In the genomic region with DNA sequence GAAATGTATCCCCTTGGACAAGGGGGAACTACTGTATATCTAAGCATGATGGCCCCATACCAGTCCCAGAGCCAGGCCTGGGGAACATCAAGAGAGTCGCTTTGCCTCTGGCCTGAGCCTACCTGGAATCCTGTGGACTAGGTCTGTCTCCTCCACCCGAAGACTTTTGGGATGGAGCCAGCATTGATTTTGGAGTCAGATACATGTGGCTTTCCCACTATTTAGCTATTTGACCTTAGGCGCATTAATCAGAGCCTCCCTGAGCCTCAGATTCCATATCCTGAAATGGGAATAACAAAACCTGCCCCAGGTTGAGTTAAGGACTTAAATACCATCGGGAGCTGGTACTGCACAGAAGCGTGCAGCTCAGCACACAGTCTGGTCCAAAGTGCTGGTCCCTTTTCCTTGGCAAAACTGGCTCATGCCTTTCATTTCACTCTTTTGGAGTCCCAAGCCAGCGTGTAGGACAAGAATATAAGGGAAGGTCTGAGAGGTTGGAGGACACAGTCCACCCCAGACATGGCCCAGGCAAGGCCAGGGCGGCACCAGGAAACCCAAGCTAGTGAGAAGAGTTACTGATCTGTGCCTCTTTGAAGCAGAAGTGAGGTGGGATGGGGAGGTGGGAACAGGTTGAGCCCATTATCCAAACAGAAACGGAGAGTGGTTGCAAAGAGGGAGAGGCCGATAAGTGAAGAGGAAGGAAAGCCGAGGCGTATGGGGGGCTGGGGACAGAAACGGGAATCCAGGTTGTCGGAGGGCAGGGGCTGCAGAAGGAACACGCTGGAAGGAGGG, we compare ENCODE assay signal across 9 cellular contexts. TPM values are rescaled to one million over a fixed set of nuclear protein-coding genes. Genes with fewer than 3 reads are reported as not detected.
DNase-seq lines count a peak whose midpoint lies in the region; ATAC-seq and TF ChIP-seq lines count a peak whose summit lies in the region.
"Had no signal": no experiment of that assay in that cellular context is flagged by ENCODE, and none has a peak within 500 bp of the region (broad histone marks: within the 10 kb centered on the region; RNA-seq: fewer than 3 reads in every experiment).

No MANE protein-coding gene starts in this region.

- no peak overlapping the region for H2BK5ac ChIP-seq in neuronal stem cell (ENCODE audit: low read length)

- in situ Hi-C loops in ACHN (cut with HindIII; ENCODE audit: low pct_ligation_motif_present, low pct_unique_long_range_greater_than_20kb, low sequenced_read_pairs): no loop called here

- 51 to 58% methylated on average over 12 of the region's 14 CpGs for WGBS in esophagus squamous epithelium, 2 donors
- WGBS in neuronal stem cell (ENCODE audit: extremely low coverage in 2 of 2, insufficient read length in 2 of 2, insufficient replicate concordance in 1 of 2), 2 donors: no CpG with 5 or more reads among the region's 14 CpGs

- H3K79me2 ChIP-seq in PC-3 (ENCODE audit: low read length): no peaks in the 10 kb centered on the region

- peak overlapping the region; percentile 46 for H2AK5ac ChIP-seq in neuronal stem cell (ENCODE audit: low read depth, low read length)

- H3K9me2 ChIP-seq in PC-3 (replicated peaks; ENCODE audit: low read length): no peaks in the 10 kb centered on the region

- H3K4ac ChIP-seq in neuronal stem cell (ENCODE audit: low read length): no peak overlapping the region

- POLR2A ChIA-PET in PC-3 (lab: Charles Lee; ENCODE audit: unreplicated experiment): interaction anchor here (0.7 kb wide), 1 partner anchor 51 kb away, joined by 3 read pairs; no protein-coding TSS in a partner anchor

- H2AFZ ChIP-seq in PC-3 (ENCODE audit: low read length) (0 out of 2 replicates have a peak overlapping the region, but pooled peaks have one; percentile 92), neuronal stem cell (ENCODE audit: low read length) (peak overlapping the region; percentile 84)

- H3K4me1 ChIP-seq in PC-3 (ENCODE audit: insufficient read depth, low read length) (peaks cover 7% of the 10 kb centered on the region; the same call in 1 of the 2 replicates), esophagus squamous epithelium (peaks cover 6 to 36% (median 8%) of the 10 kb centered on the region in 3 donors), neuronal stem cell (ENCODE audit: control insufficient read depth in 2 of 2, insufficient read depth in 1 of 2, low read depth in 1 of 2, low read length in 2 of 2) (peaks cover 4 to 7% of the 10 kb centered on the region in 2 donors)

- H3K4me2 ChIP-seq in PC-3 (ENCODE audit: low read length) (peak overlapping the region; percentile 83), neuronal stem cell (ENCODE audit: insufficient read depth, low read length, poor library complexity, severe bottlenecking) (peak overlapping the region; percentile 77)

- TF ChIP-seq CTCF in Calu3 (IDR thresholded peaks at IDR 0.05; ENCODE audit: unreplicated experiment) (no peak), PC-3 (conservative IDR thresholded peaks at IDR 0.05; ENCODE audit: low read depth, low read length) (no peak), esophagus squamous epithelium (IDR thresholded peaks at IDR 0.05) (no peak)

- H3K9ac ChIP-seq in PC-3 (ENCODE audit: low read length): peak overlapping the region; percentile 61
- H3K9ac ChIP-seq in neuronal stem cell (ENCODE audit: low read depth, low read length, poor library complexity): no peak overlapping the region

- H2BK12ac ChIP-seq in neuronal stem cell (ENCODE audit: low read length): no peak overlapping the region

- H3K4me3 ChIP-seq in PC-3 (ENCODE audit: low read length) (peak overlapping the region; percentile 74), esophagus squamous epithelium (peak overlapping the region; percentile 41 to 75 (median 60)), neuronal stem cell (ENCODE audit: low read length in 2 of 2) (no peak overlapping the region)

- TSS peak; percentile 66 for BruUV-seq in Calu3 (replicated peaks; lab: Mats Ljungman, UMichigan)
- TSS peak; percentile 59 for BruUV-seq in PC-3 (replicated peaks; lab: Mats Ljungman, UMichigan)

- intact Hi-C loops in Calu3 (cut with micrococcal nuclease; ENCODE audit: unreplicated experiment): loop anchor here (1.0 to 5.0 kb wide), 4 partner anchors 29 to 65 kb away; no protein-coding TSS in a partner anchor
- intact Hi-C loops in PC-3 (cut with micrococcal nuclease): no loop called here
- intact Hi-C loops in esophagus squamous epithelium (cut with DNase I): no loop called here

- H3K14ac ChIP-seq in neuronal stem cell (ENCODE audit: low read length): peak overlapping the region; percentile 89

- no peak overlapping the region for H2BK120ac ChIP-seq in neuronal stem cell (ENCODE audit: low read depth, low read length)

- H3K18ac ChIP-seq in neuronal stem cell (ENCODE audit: low read length): peak overlapping the region; percentile 91

- H3K27me3 Mint-ChIP-seq in Calu3 (ENCODE audit: unreplicated experiment): no peaks in the 10 kb centered on the region

- DNase-seq in Calu3 (peak; percentile 48), PC-3 (peak; percentile 24), esophagus squamous epithelium (lab: John Stamatoyannopoulos, UW) (no peak), neuronal stem cell (ENCODE audit: low spot score) (no peak), NCI-H1048 (lab: John Stamatoyannopoulos, UW) (no peak), ACHN (no peak), HuH-7 (ENCODE audit: low spot score) (no peak), germinal center (ENCODE audit: low spot score) (no peak)

- H3K9me3 Mint-ChIP-seq in Calu3 (ENCODE audit: low read depth, unreplicated experiment): no peaks in the 10 kb centered on the region

- no peaks in the 10 kb centered on the region for H3K79me1 ChIP-seq in neuronal stem cell (ENCODE audit: low read depth, low read length)

- H3K36me3 Mint-ChIP-seq in Calu3 (ENCODE audit: insufficient read depth, unreplicated experiment): peaks cover 50% of the 10 kb centered on the region

- TF ChIP-seq POLR2A in esophagus squamous epithelium (IDR thresholded peaks at IDR 0.05): no peak

- peak overlapping the region; percentile 94 for H3K27ac Mint-ChIP-seq in Calu3 (ENCODE audit: unreplicated experiment)

- H3K27ac ChIP-seq in PC-3 (ENCODE audit: low read length) (no peak overlapping the region), esophagus squamous epithelium (peak overlapping the region in 1 of 4 donors; percentile 83), neuronal stem cell (replicated peaks; ENCODE audit: low read length) (no peak overlapping the region)
- H3K27ac ChIP-seq: epithelial cell of prostate had no signal

- ATAC-seq in PC-3: no peak

- peak overlapping the region; percentile 91 for H3K23ac ChIP-seq in neuronal stem cell (ENCODE audit: low read depth, low read length, poor library complexity)

- peak overlapping the region; percentile 86 for H3K4me3 Mint-ChIP-seq in Calu3 (ENCODE audit: low read depth, unreplicated experiment)

- H4K20me1 ChIP-seq in PC-3 (ENCODE audit: low read length): no peaks in the 10 kb centered on the region

- peak overlapping the region; percentile 85 for H4K91ac ChIP-seq in neuronal stem cell (ENCODE audit: low read depth, low read length, poor library complexity)

- H3K36me3 ChIP-seq in PC-3 (ENCODE audit: low read depth, low read length): no peaks in the 10 kb centered on the region
- H3K36me3 ChIP-seq in esophagus squamous epithelium: no peaks in the 10 kb centered on the region
- H3K36me3 ChIP-seq in neuronal stem cell (replicated peaks in 1 of 2; ENCODE audit: control insufficient read depth in 2 of 2, insufficient read depth in 2 of 2, low read length in 2 of 2): no peaks in the 10 kb centered on the region

- no peak overlapping the region for H4K8ac ChIP-seq in neuronal stem cell (ENCODE audit: low read depth, low read length)

- H3K9me3 ChIP-seq in PC-3 (ENCODE audit: low read length) (no peaks in the 10 kb centered on the region), esophagus squamous epithelium (no peaks in the 10 kb centered on the region), neuronal stem cell (replicated peaks in 1 of 2; ENCODE audit: control insufficient read depth in 2 of 2, insufficient read depth in 1 of 2, low read depth in 1 of 2, low read length in 2 of 2) (no peaks in the 10 kb centered on the region)

- no peaks in the 10 kb centered on the region for H3K27me3 ChIP-seq in PC-3 (ENCODE audit: low read length)
- peaks cover 0 to 60% (median 2%) of the 10 kb centered on the region in 4 donors for H3K27me3 ChIP-seq in esophagus squamous epithelium
- H3K27me3 ChIP-seq in neuronal stem cell (ENCODE audit: control insufficient read depth in 3 of 3, insufficient read depth in 3 of 3, low read depth in 1 of 3, low read length in 3 of 3): peaks cover 8 to 62% (median 28%) of the 10 kb centered on the region in 3 experiments

- H3K4me1 Mint-ChIP-seq in Calu3 (ENCODE audit: low read depth, unreplicated experiment): peaks cover 25% of the 10 kb centered on the region

- CTCF ChIA-PET in Calu3 (lab: Charles Lee) (interaction anchor here (0.9 to 2.8 kb wide), 12 partner anchors 12 to 225 kb away, joined by 3 to 20 read pairs (median 8); partner anchors contain the start of genes MLKL and ZNRF1), PC-3 (lab: Charles Lee) (no interaction called here)

- no peak overlapping the region for H2BK15ac ChIP-seq in neuronal stem cell (ENCODE audit: low read length)

- H3F3A ChIP-seq in PC-3 (ENCODE audit: low read length, unreplicated experiment): no peaks in the 10 kb centered on the region

RNA-seq across cellular contexts. Expression of gene FA2H, which starts 1.0 kb away (rescaled TPM):
- total RNA-seq in Calu3 (2022) (74.2 and 122 TPM in 2 replicates), PC-3 (2014; rRNA removed) (3.9 and 6.2 TPM in 2 replicates), esophagus squamous epithelium (1 to 10 TPM; 2.9 to 4.0 (median 3.3) TPM)
- 0.06 TPM for polyA plus RNA-seq in neuronal stem cell (2013, experiment 1 of 2)
- 0.07 TPM for polyA plus RNA-seq in neuronal stem cell (2013, experiment 2 of 2)

Comparison
In these comparisons a context has a peak if more than half of its experiments do, and no peak if none do; other contexts are left out.
1. DNase-seq: peak in Calu3 (single experiment) and PC-3 (single experiment); none in esophagus squamous epithelium (single experiment), neuronal stem cell (single experiment), NCI-H1048 (single experiment), ACHN (single experiment), HuH-7 (single experiment) and germinal center (single experiment).
2. H3K4me3 ChIP-seq: peak in PC-3 (single experiment) and esophagus squamous epithelium (4 of 4); none in neuronal stem cell (0 of 2).
3. RNA of gene FA2H, which starts 1.0 kb away (total RNA-seq): 74.2 to 122 TPM in Calu3; 3.9 to 6.2 TPM in PC-3 and 2.9 to 4.0 TPM in esophagus squamous epithelium; every median in the first group is over 10 times any median in the second.